8 cellular contexts compared by ENCODE assay signal in the genomic region with DNA sequence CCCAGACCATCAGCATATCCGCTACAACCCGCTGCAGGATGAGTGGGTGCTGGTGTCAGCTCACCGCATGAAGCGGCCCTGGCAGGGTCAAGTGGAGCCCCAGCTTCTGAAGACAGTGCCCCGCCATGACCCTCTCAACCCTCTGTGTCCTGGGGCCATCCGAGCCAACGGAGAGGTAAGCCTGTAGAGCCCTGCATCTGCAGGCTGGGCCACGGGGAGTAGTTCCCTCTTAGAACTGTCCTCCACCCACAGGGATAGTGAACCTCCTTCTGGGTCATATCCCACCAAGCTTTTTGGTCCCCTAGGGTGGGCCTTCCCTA. TPM values are rescaled to one million over a fixed set of nuclear protein-coding genes. Genes with fewer than 3 reads are reported as not detected.
DNase-seq lines count a peak whose midpoint lies in the region; ATAC-seq and TF ChIP-seq lines count a peak whose summit lies in the region.

No MANE protein-coding gene starts in this region.

- peak overlapping the region; percentile 91 to 96 (median 93) for H3K4me3 Mint-ChIP-seq in naive thymus-derived CD8-positive, alpha-beta T cell

- H3K4me3 ChIP-seq in BJ (ENCODE audit: low read depth, low read length) (peak overlapping the region; percentile 66), HUES64 (ENCODE audit: low read length) (peak overlapping the region; percentile 91)

- H3K4me1 ChIP-seq in HUES64 (ENCODE audit: insufficient read depth, low read length), result peaks cover 19% of the 10 kb centered on the region

- no peaks in the 10 kb centered on the region for H3K27me3 Mint-ChIP-seq in naive thymus-derived CD8-positive, alpha-beta T cell

- 9% methylated on average over 8 of the region's 8 CpGs for WGBS in HUES64

- no peak for ATAC-seq in naive thymus-derived CD8-positive, alpha-beta T cell
- ATAC-seq in HG03457 (IDR thresholded peaks at IDR 0.05; ENCODE audit: unreplicated experiment), result no peak

- H3K4me1 Mint-ChIP-seq in naive thymus-derived CD8-positive, alpha-beta T cell, result peaks cover 24 to 43% (median 32%) of the 10 kb centered on the region in 4 donors

- peaks cover 0 to 40% (median 6%) of the 10 kb centered on the region in 3 donors for H3K36me3 Mint-ChIP-seq in naive thymus-derived CD8-positive, alpha-beta T cell

- peak overlapping the region; percentile 79 for H3K9ac ChIP-seq in HUES64 (ENCODE audit: low read depth, low read length)

- no peaks in the 10 kb centered on the region for H3K9me3 ChIP-seq in HUES64 (ENCODE audit: insufficient read depth, low read depth, low read length)

- H3K27me3 ChIP-seq in BJ (ENCODE audit: control insufficient read depth, insufficient read depth, low read length) (no peaks in the 10 kb centered on the region; the same call in 1 of the 2 replicates), HUES64 (ENCODE audit: insufficient read depth, low read length) (no peaks in the 10 kb centered on the region)

- DNase-seq in BJ (ENCODE audit: low read depth), result no peak
- DNase-seq in naive thymus-derived CD8-positive, alpha-beta T cell, result no peak
- DNase-seq in NCI-H2107 treated with DMSO at 0.1 percent for 48 hours (lab: John Stamatoyannopoulos, UW; ENCODE audit: unreplicated experiment), result no peak
- no peak for DNase-seq in inferior parietal cortex (ENCODE audit: extremely low spot score)
- DNase-seq in activated gamma-delta T cell (lab: John Stamatoyannopoulos, UW), result no peak

- CTCF ChIA-PET in BJ (lab: Yijun Ruan, JAX), result interaction anchor here (0.5 to 8.1 kb wide), 14 partner anchors 9 to 1571 kb away, joined by 3 to 87 read pairs (median 4); partner anchors contain the start of genes DCTN3, SIGMAR1 and SMU1

- H3K27ac ChIP-seq in HUES64 (ENCODE audit: low read depth, low read length) (peak overlapping the region; percentile 84; the same call in 1 of the 2 replicates), cingulate gyrus (ENCODE audit: low read depth, low read length) (peak overlapping the region; percentile 89)

- H3K9me3 Mint-ChIP-seq in naive thymus-derived CD8-positive, alpha-beta T cell, result no peaks in the 10 kb centered on the region

- H3K36me3 ChIP-seq in BJ (ENCODE audit: control insufficient read depth, insufficient read depth, low read length) (peaks cover 11% of the 10 kb centered on the region), HUES64 (ENCODE audit: insufficient read depth, low read length) (peaks cover 24% of the 10 kb centered on the region)

- peak overlapping the region; percentile 85 to 95 (median 92) for H3K27ac Mint-ChIP-seq in naive thymus-derived CD8-positive, alpha-beta T cell

- POLR2A ChIA-PET in BJ (lab: Charles Lee), result interaction anchor here (1.5 kb wide), 1 partner anchor 9 kb away, joined by 5 read pairs; the partner anchor contains the start of gene SIGMAR1
- POLR2A ChIA-PET in naive thymus-derived CD8-positive, alpha-beta T cell (lab: Charles Lee), result interaction anchor here (0.5 to 4.1 kb wide), 13 partner anchors 9 to 601 kb away, joined by 3 to 55 read pairs (median 8); partner anchors contain the start of genes CCL27, DCTN3, RPP25L and SIGMAR1

- no peak for TF ChIP-seq CTCF in BJ (IDR thresholded peaks at IDR 0.05; ENCODE audit: insufficient read depth, low read depth, low read length)

RNA-seq across cellular contexts. Expression of gene GALT, which starts 0.6 kb away (rescaled TPM):
- polyA plus RNA-seq in BJ (2011; rRNA removed), result 26.6 and 41.5 TPM in 2 replicates
- polyA minus RNA-seq in BJ (2011; rRNA and poly(A)+ RNA removed), result 13.4 and 14.6 TPM in 2 replicates
- 18.8 TPM for polyA plus RNA-seq in HUES64 (2013, experiment 1 of 2)
- 20.4 TPM for polyA plus RNA-seq in HUES64 (2013, experiment 2 of 2)
- 100 to 1,000 TPM; 170 to 181 TPM for total RNA-seq in naive thymus-derived CD8-positive, alpha-beta T cell
- polyA plus RNA-seq in naive thymus-derived CD8-positive, alpha-beta T cell, result 10 to 100 TPM; 38.2 to 46.7 (median 42.0) TPM

RNA-seq across cellular contexts. Expression of gene IL11RA, which starts 4.9 kb away (rescaled TPM):
- polyA plus RNA-seq in BJ (2011; rRNA removed), result 21.8 and 38.4 TPM in 2 replicates
- 16.3 and 18.8 TPM in 2 replicates for polyA minus RNA-seq in BJ (2011; rRNA and poly(A)+ RNA removed)
- polyA plus RNA-seq in HUES64 (2013, experiment 1 of 2), result 3.2 TPM
- polyA plus RNA-seq in HUES64 (2013, experiment 2 of 2), result 5.7 TPM
- 100 to 1,000 TPM; 135 to 144 TPM for total RNA-seq in naive thymus-derived CD8-positive, alpha-beta T cell
- polyA plus RNA-seq in naive thymus-derived CD8-positive, alpha-beta T cell, result 1 to 10 TPM; 5.1 to 7.7 (median 6.1) TPM

RNA-seq across cellular contexts. Expression of gene SIGMAR1, which starts 9.5 kb away (rescaled TPM):
- 65.4 and 95.5 TPM in 2 replicates for polyA plus RNA-seq in BJ (2011; rRNA removed)
- 28.4 and 32.7 TPM in 2 replicates for polyA minus RNA-seq in BJ (2011; rRNA and poly(A)+ RNA removed)
- 66.6 TPM for polyA plus RNA-seq in HUES64 (2013, experiment 1 of 2)
- polyA plus RNA-seq in HUES64 (2013, experiment 2 of 2), result 83.6 TPM
- 10 to 100 TPM; 37.7 to 39.8 TPM for total RNA-seq in naive thymus-derived CD8-positive, alpha-beta T cell
- 10 to 100 TPM; 67.9 to 78.4 (median 71.8) TPM for polyA plus RNA-seq in naive thymus-derived CD8-positive, alpha-beta T cell

RNA-seq across cellular contexts. Expression of gene CCL27, which starts 15.4 kb away (rescaled TPM):
- 0.11 and 0.12 TPM in 2 replicates for polyA plus RNA-seq in BJ (2011; rRNA removed)
- polyA minus RNA-seq in BJ (2011; rRNA and poly(A)+ RNA removed), result not detected in 2 replicates
- not detected for polyA plus RNA-seq in HUES64 (2013, experiment 1 of 2)
- polyA plus RNA-seq in HUES64 (2013, experiment 2 of 2), result not detected
- total RNA-seq in naive thymus-derived CD8-positive, alpha-beta T cell, result not detected
- not detected for polyA plus RNA-seq in naive thymus-derived CD8-positive, alpha-beta T cell

RNA-seq across cellular contexts. Expression of gene ARID3C, which starts 18.2 kb away (rescaled TPM):
- polyA plus RNA-seq in BJ (2011; rRNA removed), result not detected in 2 replicates
- polyA minus RNA-seq in BJ (2011; rRNA and poly(A)+ RNA removed), result not detected in 2 replicates
- not detected for polyA plus RNA-seq in HUES64 (2013, experiment 1 of 2)
- polyA plus RNA-seq in HUES64 (2013, experiment 2 of 2), result not detected
- under 1 TPM in 1 of 2 experiments, not detected in 1; 0.27 TPM for total RNA-seq in naive thymus-derived CD8-positive, alpha-beta T cell
- not detected for polyA plus RNA-seq in naive thymus-derived CD8-positive, alpha-beta T cell
